Comparison of ENCODE assay signal across 37 cellular contexts in the genomic region with DNA sequence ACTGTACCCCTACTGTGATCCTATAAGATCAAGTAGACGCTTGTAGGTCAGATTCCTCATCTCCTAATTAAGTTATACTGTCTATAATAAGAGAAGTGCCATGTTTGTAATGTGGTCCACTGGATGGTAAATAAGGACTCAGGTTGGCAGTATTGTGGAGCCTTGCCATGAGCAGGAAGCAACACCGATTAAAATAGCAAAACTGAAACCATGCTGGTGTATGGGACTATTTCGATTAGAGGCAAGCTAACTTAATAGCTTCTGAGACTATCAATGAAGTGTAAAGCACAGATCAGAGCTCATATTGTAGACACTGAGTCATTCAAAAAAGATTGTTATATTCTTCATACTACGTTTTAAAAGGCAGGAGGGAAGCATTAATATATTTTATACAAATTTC.
DNase-seq lines count a peak whose midpoint lies in the region; ATAC-seq, FAIRE-seq and TF ChIP-seq lines count a peak whose summit lies in the region.
"Had no signal": no experiment of that assay in that cellular context is flagged by ENCODE, and none has a peak within 500 bp of the region (broad histone marks: within the 10 kb centered on the region; RNA-seq: fewer than 3 reads in every experiment).

No MANE protein-coding gene starts in this region.

- no peaks in the 10 kb centered on the region for H3K36me3 Mint-ChIP-seq in activated T-helper 17 cell treated with anti-CD3 and anti-CD28 coated beads, Interleukin-2, amount 50 U/mL, for 72 hours (ENCODE audit: low read depth)
- H3K36me3 Mint-ChIP-seq: activated naive CD8-positive, alpha-beta T cell treated with anti-CD3 and anti-CD28 coated beads, Interleukin-2, amount 10 ng/mL, durations not matched to agents 7 days and 5 days; naive thymus-derived CD4-positive, alpha-beta T cell had no signal

- no peaks in the 10 kb centered on the region for H3K4me1 ChIP-seq in thyroid gland
- H3K4me1 ChIP-seq: ascending aorta, BE2C, gastroesophageal sphincter, lower lobe of right lung, psoas muscle, SJCRH30, stomach had no signal

- FAIRE-seq in GM18507 (lab: Jason Lieb, UNC) (peak; percentile 9), frontal cortex (lab: Jason Lieb, UNC) (no peak)
- FAIRE-seq: endothelial cell of umbilical vein, H1, HTR-8/SVneo had no signal

- H3K36me3 ChIP-seq in thyroid gland: no peaks in the 10 kb centered on the region
- H3K36me3 ChIP-seq: ascending aorta, BE2C, lower lobe of right lung, neutrophil, SJCRH30 had no signal

- no peaks in the 10 kb centered on the region for H3K4me1 Mint-ChIP-seq in activated T-helper 17 cell treated with anti-CD3 and anti-CD28 coated beads, Interleukin-2, amount 50 U/mL, for 72 hours
- H3K4me1 Mint-ChIP-seq: activated naive CD8-positive, alpha-beta T cell treated with anti-CD3 and anti-CD28 coated beads, Interleukin-2, amount 10 ng/mL, durations not matched to agents 7 days and 5 days; naive thymus-derived CD4-positive, alpha-beta T cell had no signal

- no peaks in the 10 kb centered on the region for H3K27me3 Mint-ChIP-seq in activated T-helper 17 cell treated with anti-CD3 and anti-CD28 coated beads, Interleukin-2, amount 50 U/mL, for 72 hours
- H3K27me3 Mint-ChIP-seq: activated naive CD8-positive, alpha-beta T cell treated with anti-CD3 and anti-CD28 coated beads, Interleukin-2, amount 10 ng/mL, durations not matched to agents 7 days and 5 days had no signal

- H3K9me3 ChIP-seq in thyroid gland: no peaks in the 10 kb centered on the region
- H3K9me3 ChIP-seq: ascending aorta, BE2C, gastroesophageal sphincter, lower lobe of right lung, neutrophil, psoas muscle, SJCRH30, stomach had no signal

- H3K4me3 Mint-ChIP-seq in activated T-helper 17 cell treated with anti-CD3 and anti-CD28 coated beads, Interleukin-2, amount 50 U/mL, for 72 hours: no peak overlapping the region
- H3K4me3 Mint-ChIP-seq: activated naive CD8-positive, alpha-beta T cell treated with anti-CD3 and anti-CD28 coated beads, Interleukin-2, amount 10 ng/mL, durations not matched to agents 7 days and 5 days; CD8-positive, alpha-beta T cell; HFFc6; naive thymus-derived CD4-positive, alpha-beta T cell had no signal

- no peaks in the 10 kb centered on the region for H3K27me3 ChIP-seq in thyroid gland
- H3K27me3 ChIP-seq: ascending aorta, BE2C, gastroesophageal sphincter, neutrophil, SJCRH30, stomach had no signal

- intact Hi-C loops in thyroid gland (cut with DNase I): no loop called here

- DNase-seq in GM18507 (ENCODE audit: extremely low spot score, insufficient read length, low read depth): no peak
- no peak for DNase-seq in thyroid gland
- no peak for DNase-seq in frontal cortex (ENCODE audit: low spot score in 2 of 2)
- DNase-seq: ACHN; activated CD4-positive, alpha-beta T cell treated with anti-CD3 and anti-CD28 coated beads for 48 hours; activated CD8-positive, alpha-beta memory T cell treated with anti-CD3 and anti-CD28 coated beads for 24 hours; activated gamma-delta T cell; activated naive CD8-positive, alpha-beta T cell treated with anti-CD3 and anti-CD28 coated beads, Interleukin-2, amount 10 ng/mL, durations not matched to agents 7 days and 5 days; activated T-cell treated with anti-CD3 and anti-CD28 coated beads, Interleukin-2, amount 50 U/mL, for 1 hour; BE2C; CD8-positive, alpha-beta T cell; HFFc6; lower lobe of right lung; midbrain; naive thymus-derived CD4-positive, alpha-beta T cell; NCI-H1048; NCI-H446; NCI-H82; psoas muscle; SJCRH30; stimulated activated CD4-positive, alpha-beta T cell treated with anti-CD3 and anti-CD28 coated beads, Interleukin-12 subunit alpha, Interleukin-12 subunit beta, amount 100 ng/mL, for 4 hours; stimulated activated CD4-positive, alpha-beta T cell treated with anti-CD3 and anti-CD28 coated beads, Interleukin-2, amount 100 ng/mL, for 48 hours; stomach; SW 1271; T-helper 9 cell had no signal

- 95% methylated on average over 4 of the region's 4 CpGs for WGBS in thyroid gland, 2 donors

- TF ChIP-seq POLR2A in thyroid gland (IDR thresholded peaks at IDR 0.05): no peak

- TF ChIP-seq CTCF in thyroid gland (IDR thresholded peaks at IDR 0.05): no peak

- H3K9me3 Mint-ChIP-seq in activated T-helper 17 cell treated with anti-CD3 and anti-CD28 coated beads, Interleukin-2, amount 50 U/mL, for 72 hours: no peaks in the 10 kb centered on the region
- H3K9me3 Mint-ChIP-seq: activated naive CD8-positive, alpha-beta T cell treated with anti-CD3 and anti-CD28 coated beads, Interleukin-2, amount 10 ng/mL, durations not matched to agents 7 days and 5 days; CD8-positive, alpha-beta T cell; HFFc6; naive thymus-derived CD4-positive, alpha-beta T cell had no signal

- no peak overlapping the region for H3K4me3 ChIP-seq in thyroid gland (replicated peaks in 1 of 3)
- H3K4me3 ChIP-seq: ascending aorta, gastroesophageal sphincter, lower lobe of right lung, psoas muscle, SJCRH30, stomach had no signal

- ATAC-seq in GM19351 (IDR thresholded peaks at IDR 0.05; ENCODE audit: unreplicated experiment): peak; percentile 83
- peak; percentile 65 for ATAC-seq in HG02884 (IDR thresholded peaks at IDR 0.05; ENCODE audit: unreplicated experiment)
- ATAC-seq in HG03575 (IDR thresholded peaks at IDR 0.05; ENCODE audit: extremely low read depth, insufficient number of reproducible peaks, low FRiP score, unreplicated experiment): peak; percentile 82
- ATAC-seq in activated T-helper 17 cell treated with anti-CD3 and anti-CD28 coated beads, Interleukin-2, amount 50 U/mL, for 72 hours (replicated peaks): no peak
- ATAC-seq: CD8-positive, alpha-beta T cell; gastroesophageal sphincter; lower lobe of right lung; naive thymus-derived CD4-positive, alpha-beta T cell; psoas muscle; sciatic nerve had no signal

- no peak overlapping the region for H3K27ac ChIP-seq in thyroid gland
- H3K27ac ChIP-seq: ascending aorta, gastroesophageal sphincter, lower lobe of right lung, neutrophil, psoas muscle, SJCRH30, stomach, VCaP had no signal

- H3K27ac Mint-ChIP-seq in activated T-helper 17 cell treated with anti-CD3 and anti-CD28 coated beads, Interleukin-2, amount 50 U/mL, for 72 hours: no peak overlapping the region
- H3K27ac Mint-ChIP-seq: activated naive CD8-positive, alpha-beta T cell treated with anti-CD3 and anti-CD28 coated beads, Interleukin-2, amount 10 ng/mL, durations not matched to agents 7 days and 5 days; CD8-positive, alpha-beta T cell; HFFc6; naive thymus-derived CD4-positive, alpha-beta T cell had no signal
